In genomic region chr6:13486679-13487121, GRCh38 we compare ENCODE assay signal across 1 cellular context.
A peak's percentile ranks its signal among the peaks of the same experiment; 100 is the strongest.
TF ChIP-seq lines count a peak whose summit lies in the region.

No MANE protein-coding gene starts in this region.

TF ChIP-seq in HEK293, 187 proteins besides CTCF, POLR2A, EP300 and RAD21 (continued from another document):
- TF ChIP-seq ZNF610 (tag by site-specific recombination; IDR thresholded peaks at IDR 0.05; ENCODE audit: borderline replicate concordance) (no peak), KLF9 (tag by site-specific recombination; IDR thresholded peaks at IDR 0.05; ENCODE audit: low read depth) (peak; percentile 97), ZNF221 (tag by site-specific recombination; IDR thresholded peaks at IDR 0.05; ENCODE audit: borderline replicate concordance) (no peak), PRDM4 (tag by site-specific recombination; IDR thresholded peaks at IDR 0.05) (no peak), ZNF677 (tag by site-specific recombination; IDR thresholded peaks at IDR 0.05) (no peak), ZNF16 (tag by site-specific recombination; IDR thresholded peaks at IDR 0.05; ENCODE audit: low read depth) (no peak), SETDB1 (IDR thresholded peaks at IDR 0.05; ENCODE audit: insufficient read length, low read length) (no peak), ZNF670 (tag by site-specific recombination; IDR thresholded peaks at IDR 0.05; ENCODE audit: low read depth) (no peak), ZNF214 (tag by site-specific recombination; IDR thresholded peaks at IDR 0.05; ENCODE audit: borderline replicate concordance) (no peak), SCRT2 (tag by site-specific recombination; IDR thresholded peaks at IDR 0.05) (no peak), ZNF664 (tag by site-specific recombination; IDR thresholded peaks at IDR 0.05) (no peak), PBX3 (CRISPR knock-in tag; IDR thresholded peaks at IDR 0.05) (no peak; the same call in none of the 2 replicates), ZNF394 (tag by site-specific recombination; IDR thresholded peaks at IDR 0.05; ENCODE audit: borderline replicate concordance) (peak; percentile 47; the same call in 1 of the 2 replicates), ZNF555 (tag by site-specific recombination; conservative IDR thresholded peaks at IDR 0.05) (no peak), ZNF777 (tag by site-specific recombination; IDR thresholded peaks at IDR 0.05; ENCODE audit: borderline replicate concordance) (no peak), ZSCAN16 (tag by site-specific recombination; IDR thresholded peaks at IDR 0.05) (no peak), ZNF239 (tag by site-specific recombination; IDR thresholded peaks at IDR 0.05) (no peak), ATF2 (tag by site-specific recombination; IDR thresholded peaks at IDR 0.05; ENCODE audit: low read depth) (no peak), ZNF311 (tag by site-specific recombination; IDR thresholded peaks at IDR 0.05; ENCODE audit: borderline replicate concordance) (no peak), PRDM2 (tag by site-specific recombination; IDR thresholded peaks at IDR 0.05; ENCODE audit: borderline replicate concordance) (no peak), ZNF202 (tag by site-specific recombination; IDR thresholded peaks at IDR 0.05; ENCODE audit: borderline replicate concordance) (no peak), PRDM1 (tag by site-specific recombination; IDR thresholded peaks at IDR 0.05) (no peak)
- TF ChIP-seq, protein P1, sequence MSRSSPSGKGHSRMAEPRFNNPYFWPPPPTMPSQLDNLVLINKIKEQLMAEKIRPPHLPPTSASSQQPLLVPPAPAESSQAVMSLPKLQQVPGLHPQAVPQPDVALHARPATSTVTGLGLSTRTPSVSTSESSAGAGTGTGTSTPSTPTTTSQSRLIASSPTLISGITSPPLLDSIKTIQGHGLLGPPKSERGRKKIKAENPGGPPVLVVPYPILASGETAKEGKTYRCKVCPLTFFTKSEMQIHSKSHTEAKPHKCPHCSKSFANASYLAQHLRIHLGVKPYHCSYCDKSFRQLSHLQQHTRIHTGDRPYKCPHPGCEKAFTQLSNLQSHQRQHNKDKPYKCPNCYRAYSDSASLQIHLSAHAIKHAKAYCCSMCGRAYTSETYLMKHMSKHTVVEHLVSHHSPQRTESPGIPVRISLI (tag by site-specific recombination; IDR thresholded peaks at IDR 0.05) = no peak
